ENCODE assay signal across 7 cellular contexts in the genomic region with DNA sequence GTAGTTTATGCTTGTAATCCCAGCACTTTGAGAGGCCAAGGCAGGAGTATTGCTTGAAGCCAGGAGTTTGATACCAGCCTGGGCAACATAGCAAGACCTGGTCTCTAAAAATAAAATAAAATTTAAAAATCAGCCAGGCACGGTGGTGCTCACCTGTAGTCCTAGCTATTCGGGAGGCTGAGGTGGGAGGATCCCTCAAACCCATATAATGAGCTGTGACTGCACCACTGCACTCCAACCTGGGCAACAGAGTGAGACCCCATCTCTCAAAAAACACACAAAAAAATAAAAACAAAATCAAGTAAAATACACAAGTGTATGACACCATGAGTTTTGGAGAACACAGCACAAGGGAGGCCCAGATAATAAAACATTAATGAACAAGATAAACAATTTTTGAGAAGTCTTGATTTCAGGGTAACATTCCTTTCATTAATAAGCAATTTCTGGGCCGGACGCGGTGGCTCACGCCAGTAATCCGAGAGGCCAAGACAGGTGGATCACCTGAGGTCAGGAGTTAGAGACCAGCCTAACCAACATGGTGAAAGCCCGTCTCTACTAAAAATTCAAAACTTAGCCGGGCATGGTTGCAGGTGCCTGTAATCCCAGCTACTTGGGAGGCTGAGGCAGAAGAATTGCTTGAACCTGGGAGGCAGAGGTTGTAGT.
"Had no signal": no experiment of that assay in that cellular context is flagged by ENCODE, and none has a peak within 500 bp of the region (broad histone marks: within the 10 kb centered on the region; RNA-seq: fewer than 3 reads in every experiment).

No MANE protein-coding gene starts in this region.

- H3K4me3 Mint-ChIP-seq: GM23338, H9, HFFc6 had no signal

- H3K9me3 Mint-ChIP-seq: GM23338, H9, HFFc6 had no signal

- DNase-seq: H9, HCEC 1CT, HFFc6, IMR-90, KG1 had no signal

- ATAC-seq: GM23338 had no signal

- H3K27ac ChIP-seq: HL-60 had no signal

- H3K4me3 ChIP-seq: GM23338 had no signal

- H3K4me1 Mint-ChIP-seq: GM23338 had no signal
